ENCODE assay signal across 1 cellular context in the genomic region with DNA sequence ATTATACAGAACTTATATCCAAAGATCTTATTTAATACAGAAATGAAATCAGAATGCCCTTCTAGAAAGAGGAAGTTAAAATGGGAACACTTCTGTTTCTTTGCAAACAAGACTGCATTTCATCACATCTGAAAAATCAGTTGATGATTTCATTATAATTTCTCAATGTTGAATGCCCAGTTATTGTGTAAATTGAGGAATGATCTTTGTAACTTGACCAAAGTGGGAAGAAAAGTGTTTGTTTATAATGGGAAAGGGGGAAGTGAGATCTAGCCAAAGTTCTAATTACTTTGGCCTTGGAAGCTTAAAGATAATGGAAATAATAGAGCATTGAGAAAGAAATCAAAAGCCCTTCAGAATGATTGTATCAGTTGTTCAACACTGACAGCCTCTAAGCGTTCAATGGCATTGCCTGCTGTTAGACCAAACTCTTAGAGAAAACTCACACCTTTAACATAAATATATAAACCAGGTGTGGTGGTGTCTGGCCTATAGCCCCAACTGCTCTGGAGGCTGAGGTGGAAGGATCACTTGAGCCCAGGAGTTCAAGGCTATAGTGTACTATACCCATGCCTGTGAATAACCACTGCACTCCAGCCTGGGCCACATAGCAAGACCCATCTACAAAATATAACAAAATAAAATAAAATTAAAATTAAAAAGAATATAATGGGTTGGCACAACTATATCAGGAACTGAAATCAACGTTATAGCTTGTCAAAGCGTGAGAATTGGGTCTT.
A peak's percentile ranks its signal among the peaks of the same experiment; 100 is the strongest.
TF ChIP-seq lines count a peak whose summit lies in the region.

No MANE protein-coding gene starts in this region.

TF ChIP-seq in HepG2, 621 proteins besides CTCF, POLR2A, EP300 and RAD21 (continues in another document):
- TF ChIP-seq, protein P1, sequence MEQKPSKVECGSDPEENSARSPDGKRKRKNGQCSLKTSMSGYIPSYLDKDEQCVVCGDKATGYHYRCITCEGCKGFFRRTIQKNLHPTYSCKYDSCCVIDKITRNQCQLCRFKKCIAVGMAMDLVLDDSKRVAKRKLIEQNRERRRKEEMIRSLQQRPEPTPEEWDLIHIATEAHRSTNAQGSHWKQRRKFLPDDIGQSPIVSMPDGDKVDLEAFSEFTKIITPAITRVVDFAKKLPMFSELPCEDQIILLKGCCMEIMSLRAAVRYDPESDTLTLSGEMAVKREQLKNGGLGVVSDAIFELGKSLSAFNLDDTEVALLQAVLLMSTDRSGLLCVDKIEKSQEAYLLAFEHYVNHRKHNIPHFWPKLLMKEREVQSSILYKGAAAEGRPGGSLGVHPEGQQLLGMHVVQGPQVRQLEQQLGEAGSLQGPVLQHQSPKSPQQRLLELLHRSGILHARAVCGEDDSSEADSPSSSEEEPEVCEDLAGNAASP (CRISPR knock-in tag; IDR thresholded peaks at IDR 0.05; ENCODE audit: borderline replicate concordance): peak; percentile 15; the same call in 1 of the 2 replicates
- TF ChIP-seq CC2D1A (CRISPR knock-in tag; IDR thresholded peaks at IDR 0.05) (no peak), CREM (IDR thresholded peaks at IDR 0.05) (peak; percentile 76), CREM (CRISPR knock-in tag; IDR thresholded peaks at IDR 0.05) (no peak), ZNF121 (CRISPR knock-in tag; IDR thresholded peaks at IDR 0.05) (peak; percentile 97), PITX1 (CRISPR knock-in tag; IDR thresholded peaks at IDR 0.05) (no peak), ARNT (IDR thresholded peaks at IDR 0.05) (no peak), ZSCAN30 (CRISPR knock-in tag; IDR thresholded peaks at IDR 0.05) (no peak), TEAD3 (CRISPR knock-in tag; optimal IDR thresholded peaks at IDR 0.05; ENCODE audit: borderline replicate concordance) (peak; percentile 41), ZNF552 (CRISPR knock-in tag; IDR thresholded peaks at IDR 0.05; ENCODE audit: borderline replicate concordance) (no peak), FOXK1 (CRISPR knock-in tag; IDR thresholded peaks at IDR 0.05; ENCODE audit: borderline replicate concordance, low read depth) (no peak), ZMAT3 (CRISPR knock-in tag; conservative IDR thresholded peaks at IDR 0.05) (no peak), ETV5 (CRISPR knock-in tag; IDR thresholded peaks at IDR 0.05; ENCODE audit: borderline replicate concordance) (peak; percentile 44; the same call in 1 of the 2 replicates), JDP2 (CRISPR knock-in tag; IDR thresholded peaks at IDR 0.05; ENCODE audit: borderline replicate concordance) (no peak), ZNF124 (CRISPR knock-in tag; IDR thresholded peaks at IDR 0.05) (no peak), KDM3A (CRISPR knock-in tag; IDR thresholded peaks at IDR 0.05; ENCODE audit: low read depth) (no peak), ADNP (CRISPR knock-in tag; IDR thresholded peaks at IDR 0.05) (0 out of 2 replicates have a peak, but pooled peaks have one; percentile 53), REPIN1 (CRISPR knock-in tag; IDR thresholded peaks at IDR 0.05; ENCODE audit: borderline replicate concordance, low read depth) (no peak), ZNF569 (CRISPR knock-in tag; IDR thresholded peaks at IDR 0.05; ENCODE audit: borderline replicate concordance) (no peak), FOXA1 (IDR thresholded peaks at IDR 0.05) (no peak), FOXA1 (CRISPR knock-in tag; IDR thresholded peaks at IDR 0.05) (0 out of 2 replicates have a peak, but pooled peaks have one; percentile 17), KDM1A (CRISPR knock-in tag; IDR thresholded peaks at IDR 0.05) (no peak), ZFP90 (CRISPR knock-in tag; IDR thresholded peaks at IDR 0.05; ENCODE audit: borderline replicate concordance) (no peak), ZNF629 (CRISPR knock-in tag; conservative IDR thresholded peaks at IDR 0.05) (no peak), ASH2L (IDR thresholded peaks at IDR 0.05; ENCODE audit: insufficient read length, low read depth, low read length) (peak; percentile 6), GATAD1 (CRISPR knock-in tag; IDR thresholded peaks at IDR 0.05) (no peak), NCOA5 (CRISPR knock-in tag; IDR thresholded peaks at IDR 0.05) (no peak), ZBTB7A (CRISPR knock-in tag; IDR thresholded peaks at IDR 0.05) (no peak), RORA (CRISPR knock-in tag; IDR thresholded peaks at IDR 0.05) (no peak), ISL2 (CRISPR knock-in tag; IDR thresholded peaks at IDR 0.05) (peak; percentile 73; the same call in 1 of the 2 replicates), SNAPC2 (CRISPR knock-in tag; IDR thresholded peaks at IDR 0.05) (no peak), ZNF550 (CRISPR knock-in tag; IDR thresholded peaks at IDR 0.05; ENCODE audit: borderline replicate concordance) (no peak), MTF1 (CRISPR knock-in tag; IDR thresholded peaks at IDR 0.05) (no peak)
- TF ChIP-seq, protein P2, sequence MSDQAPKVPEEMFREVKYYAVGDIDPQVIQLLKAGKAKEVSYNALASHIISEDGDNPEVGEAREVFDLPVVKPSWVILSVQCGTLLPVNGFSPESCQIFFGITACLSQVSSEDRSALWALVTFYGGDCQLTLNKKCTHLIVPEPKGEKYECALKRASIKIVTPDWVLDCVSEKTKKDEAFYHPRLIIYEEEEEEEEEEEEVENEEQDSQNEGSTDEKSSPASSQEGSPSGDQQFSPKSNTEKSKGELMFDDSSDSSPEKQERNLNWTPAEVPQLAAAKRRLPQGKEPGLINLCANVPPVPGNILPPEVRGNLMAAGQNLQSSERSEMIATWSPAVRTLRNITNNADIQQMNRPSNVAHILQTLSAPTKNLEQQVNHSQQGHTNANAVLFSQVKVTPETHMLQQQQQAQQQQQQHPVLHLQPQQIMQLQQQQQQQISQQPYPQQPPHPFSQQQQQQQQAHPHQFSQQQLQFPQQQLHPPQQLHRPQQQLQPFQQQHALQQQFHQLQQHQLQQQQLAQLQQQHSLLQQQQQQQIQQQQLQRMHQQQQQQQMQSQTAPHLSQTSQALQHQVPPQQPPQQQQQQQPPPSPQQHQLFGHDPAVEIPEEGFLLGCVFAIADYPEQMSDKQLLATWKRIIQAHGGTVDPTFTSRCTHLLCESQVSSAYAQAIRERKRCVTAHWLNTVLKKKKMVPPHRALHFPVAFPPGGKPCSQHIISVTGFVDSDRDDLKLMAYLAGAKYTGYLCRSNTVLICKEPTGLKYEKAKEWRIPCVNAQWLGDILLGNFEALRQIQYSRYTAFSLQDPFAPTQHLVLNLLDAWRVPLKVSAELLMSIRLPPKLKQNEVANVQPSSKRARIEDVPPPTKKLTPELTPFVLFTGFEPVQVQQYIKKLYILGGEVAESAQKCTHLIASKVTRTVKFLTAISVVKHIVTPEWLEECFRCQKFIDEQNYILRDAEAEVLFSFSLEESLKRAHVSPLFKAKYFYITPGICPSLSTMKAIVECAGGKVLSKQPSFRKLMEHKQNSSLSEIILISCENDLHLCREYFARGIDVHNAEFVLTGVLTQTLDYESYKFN (CRISPR knock-in tag; conservative IDR thresholded peaks at IDR 0.05): peak; percentile 73
- TF ChIP-seq, protein P3, sequence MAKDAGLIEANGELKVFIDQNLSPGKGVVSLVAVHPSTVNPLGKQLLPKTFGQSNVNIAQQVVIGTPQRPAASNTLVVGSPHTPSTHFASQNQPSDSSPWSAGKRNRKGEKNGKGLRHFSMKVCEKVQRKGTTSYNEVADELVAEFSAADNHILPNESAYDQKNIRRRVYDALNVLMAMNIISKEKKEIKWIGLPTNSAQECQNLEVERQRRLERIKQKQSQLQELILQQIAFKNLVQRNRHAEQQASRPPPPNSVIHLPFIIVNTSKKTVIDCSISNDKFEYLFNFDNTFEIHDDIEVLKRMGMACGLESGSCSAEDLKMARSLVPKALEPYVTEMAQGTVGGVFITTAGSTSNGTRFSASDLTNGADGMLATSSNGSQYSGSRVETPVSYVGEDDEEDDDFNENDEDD (CRISPR knock-in tag; IDR thresholded peaks at IDR 0.05; ENCODE audit: borderline replicate concordance): peak; percentile 26; the same call in 1 of the 2 replicates
- TF ChIP-seq, protein P4, sequence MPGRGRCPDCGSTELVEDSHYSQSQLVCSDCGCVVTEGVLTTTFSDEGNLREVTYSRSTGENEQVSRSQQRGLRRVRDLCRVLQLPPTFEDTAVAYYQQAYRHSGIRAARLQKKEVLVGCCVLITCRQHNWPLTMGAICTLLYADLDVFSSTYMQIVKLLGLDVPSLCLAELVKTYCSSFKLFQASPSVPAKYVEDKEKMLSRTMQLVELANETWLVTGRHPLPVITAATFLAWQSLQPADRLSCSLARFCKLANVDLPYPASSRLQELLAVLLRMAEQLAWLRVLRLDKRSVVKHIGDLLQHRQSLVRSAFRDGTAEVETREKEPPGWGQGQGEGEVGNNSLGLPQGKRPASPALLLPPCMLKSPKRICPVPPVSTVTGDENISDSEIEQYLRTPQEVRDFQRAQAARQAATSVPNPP (CRISPR knock-in tag; IDR thresholded peaks at IDR 0.05): no peak
- TF ChIP-seq, protein P5, sequence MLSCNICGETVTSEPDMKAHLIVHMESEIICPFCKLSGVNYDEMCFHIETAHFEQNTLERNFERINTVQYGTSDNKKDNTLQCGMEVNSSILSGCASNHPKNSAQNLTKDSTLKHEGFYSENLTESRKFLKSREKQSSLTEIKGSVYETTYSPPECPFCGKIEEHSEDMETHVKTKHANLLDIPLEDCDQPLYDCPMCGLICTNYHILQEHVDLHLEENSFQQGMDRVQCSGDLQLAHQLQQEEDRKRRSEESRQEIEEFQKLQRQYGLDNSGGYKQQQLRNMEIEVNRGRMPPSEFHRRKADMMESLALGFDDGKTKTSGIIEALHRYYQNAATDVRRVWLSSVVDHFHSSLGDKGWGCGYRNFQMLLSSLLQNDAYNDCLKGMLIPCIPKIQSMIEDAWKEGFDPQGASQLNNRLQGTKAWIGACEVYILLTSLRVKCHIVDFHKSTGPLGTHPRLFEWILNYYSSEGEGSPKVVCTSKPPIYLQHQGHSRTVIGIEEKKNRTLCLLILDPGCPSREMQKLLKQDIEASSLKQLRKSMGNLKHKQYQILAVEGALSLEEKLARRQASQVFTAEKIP (CRISPR knock-in tag; IDR thresholded peaks at IDR 0.05; ENCODE audit: borderline replicate concordance): no peak
- TF ChIP-seq, protein P6, sequence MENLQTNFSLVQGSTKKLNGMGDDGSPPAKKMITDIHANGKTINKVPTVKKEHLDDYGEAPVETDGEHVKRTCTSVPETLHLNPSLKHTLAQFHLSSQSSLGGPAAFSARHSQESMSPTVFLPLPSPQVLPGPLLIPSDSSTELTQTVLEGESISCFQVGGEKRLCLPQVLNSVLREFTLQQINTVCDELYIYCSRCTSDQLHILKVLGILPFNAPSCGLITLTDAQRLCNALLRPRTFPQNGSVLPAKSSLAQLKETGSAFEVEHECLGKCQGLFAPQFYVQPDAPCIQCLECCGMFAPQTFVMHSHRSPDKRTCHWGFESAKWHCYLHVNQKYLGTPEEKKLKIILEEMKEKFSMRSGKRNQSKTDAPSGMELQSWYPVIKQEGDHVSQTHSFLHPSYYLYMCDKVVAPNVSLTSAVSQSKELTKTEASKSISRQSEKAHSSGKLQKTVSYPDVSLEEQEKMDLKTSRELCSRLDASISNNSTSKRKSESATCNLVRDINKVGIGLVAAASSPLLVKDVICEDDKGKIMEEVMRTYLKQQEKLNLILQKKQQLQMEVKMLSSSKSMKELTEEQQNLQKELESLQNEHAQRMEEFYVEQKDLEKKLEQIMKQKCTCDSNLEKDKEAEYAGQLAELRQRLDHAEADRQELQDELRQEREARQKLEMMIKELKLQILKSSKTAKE (CRISPR knock-in tag; IDR thresholded peaks at IDR 0.05; ENCODE audit: borderline replicate concordance): no peak
- TF ChIP-seq, protein P7, sequence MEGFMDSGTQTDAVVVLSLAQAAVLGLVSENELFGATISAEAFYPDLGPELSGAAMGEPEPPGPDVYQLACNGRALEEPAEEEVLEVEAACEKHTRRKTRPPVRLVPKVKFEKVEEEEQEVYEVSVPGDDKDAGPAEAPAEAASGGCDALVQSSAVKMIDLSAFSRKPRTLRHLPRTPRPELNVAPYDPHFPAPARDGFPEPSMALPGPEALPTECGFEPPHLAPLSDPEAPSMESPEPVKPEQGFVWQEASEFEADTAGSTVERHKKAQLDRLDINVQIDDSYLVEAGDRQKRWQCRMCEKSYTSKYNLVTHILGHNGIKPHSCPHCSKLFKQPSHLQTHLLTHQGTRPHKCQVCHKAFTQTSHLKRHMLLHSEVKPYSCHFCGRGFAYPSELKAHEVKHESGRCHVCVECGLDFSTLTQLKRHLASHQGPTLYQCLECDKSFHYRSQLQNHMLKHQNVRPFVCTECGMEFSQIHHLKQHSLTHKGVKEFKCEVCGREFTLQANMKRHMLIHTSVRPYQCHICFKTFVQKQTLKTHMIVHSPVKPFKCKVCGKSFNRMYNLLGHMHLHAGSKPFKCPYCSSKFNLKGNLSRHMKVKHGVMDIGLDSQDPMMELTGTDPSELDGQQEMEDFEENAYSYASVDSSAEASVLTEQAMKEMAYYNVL (CRISPR knock-in tag; IDR thresholded peaks at IDR 0.05; ENCODE audit: borderline replicate concordance): no peak
- TF ChIP-seq, protein P8, sequence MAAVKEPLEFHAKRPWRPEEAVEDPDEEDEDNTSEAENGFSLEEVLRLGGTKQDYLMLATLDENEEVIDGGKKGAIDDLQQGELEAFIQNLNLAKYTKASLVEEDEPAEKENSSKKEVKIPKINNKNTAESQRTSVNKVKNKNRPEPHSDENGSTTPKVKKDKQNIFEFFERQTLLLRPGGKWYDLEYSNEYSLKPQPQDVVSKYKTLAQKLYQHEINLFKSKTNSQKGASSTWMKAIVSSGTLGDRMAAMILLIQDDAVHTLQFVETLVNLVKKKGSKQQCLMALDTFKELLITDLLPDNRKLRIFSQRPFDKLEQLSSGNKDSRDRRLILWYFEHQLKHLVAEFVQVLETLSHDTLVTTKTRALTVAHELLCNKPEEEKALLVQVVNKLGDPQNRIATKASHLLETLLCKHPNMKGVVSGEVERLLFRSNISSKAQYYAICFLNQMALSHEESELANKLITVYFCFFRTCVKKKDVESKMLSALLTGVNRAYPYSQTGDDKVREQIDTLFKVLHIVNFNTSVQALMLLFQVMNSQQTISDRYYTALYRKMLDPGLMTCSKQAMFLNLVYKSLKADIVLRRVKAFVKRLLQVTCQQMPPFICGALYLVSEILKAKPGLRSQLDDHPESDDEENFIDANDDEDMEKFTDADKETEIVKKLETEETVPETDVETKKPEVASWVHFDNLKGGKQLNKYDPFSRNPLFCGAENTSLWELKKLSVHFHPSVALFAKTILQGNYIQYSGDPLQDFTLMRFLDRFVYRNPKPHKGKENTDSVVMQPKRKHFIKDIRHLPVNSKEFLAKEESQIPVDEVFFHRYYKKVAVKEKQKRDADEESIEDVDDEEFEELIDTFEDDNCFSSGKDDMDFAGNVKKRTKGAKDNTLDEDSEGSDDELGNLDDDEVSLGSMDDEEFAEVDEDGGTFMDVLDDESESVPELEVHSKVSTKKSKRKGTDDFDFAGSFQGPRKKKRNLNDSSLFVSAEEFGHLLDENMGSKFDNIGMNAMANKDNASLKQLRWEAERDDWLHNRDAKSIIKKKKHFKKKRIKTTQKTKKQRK (IDR thresholded peaks at IDR 0.05; ENCODE audit: low read length): no peak
- TF ChIP-seq, protein P9, sequence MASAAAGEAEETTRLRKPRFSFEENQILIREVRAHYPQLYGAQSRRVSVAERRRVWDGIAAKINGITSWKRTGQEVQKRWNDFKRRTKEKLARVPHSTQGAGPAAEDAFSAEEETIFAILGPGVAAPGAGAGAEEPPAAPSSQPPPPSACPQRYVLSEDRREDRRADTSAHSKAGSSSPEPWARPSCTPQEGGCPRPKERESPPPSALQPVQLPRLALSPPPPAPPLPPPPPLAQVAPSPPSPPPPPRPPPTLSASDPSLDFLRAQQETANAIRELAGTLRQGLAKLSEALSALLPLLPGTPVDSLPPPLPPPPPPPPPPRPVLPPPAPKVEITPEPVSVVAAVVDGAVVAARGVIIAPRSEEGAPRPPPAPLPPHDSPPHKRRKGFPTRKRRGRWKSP (CRISPR knock-in tag; IDR thresholded peaks at IDR 0.05): no peak
- TF ChIP-seq, protein P10, sequence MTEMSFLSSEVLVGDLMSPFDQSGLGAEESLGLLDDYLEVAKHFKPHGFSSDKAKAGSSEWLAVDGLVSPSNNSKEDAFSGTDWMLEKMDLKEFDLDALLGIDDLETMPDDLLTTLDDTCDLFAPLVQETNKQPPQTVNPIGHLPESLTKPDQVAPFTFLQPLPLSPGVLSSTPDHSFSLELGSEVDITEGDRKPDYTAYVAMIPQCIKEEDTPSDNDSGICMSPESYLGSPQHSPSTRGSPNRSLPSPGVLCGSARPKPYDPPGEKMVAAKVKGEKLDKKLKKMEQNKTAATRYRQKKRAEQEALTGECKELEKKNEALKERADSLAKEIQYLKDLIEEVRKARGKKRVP (CRISPR knock-in tag; IDR thresholded peaks at IDR 0.05): no peak
